Comparison of ENCODE assay signal across 20 cellular contexts in genomic region chr15:29207027-29207757, GRCh38.
"Had no signal": no experiment of that assay in that cellular context is flagged by ENCODE, and none has a peak within 500 bp of the region (broad histone marks: within the 10 kb centered on the region; RNA-seq: fewer than 3 reads in every experiment).

No MANE protein-coding gene starts in this region.

- ATAC-seq: Panc1, Right ventricle myocardium inferior, SK-N-SH treated with all-trans-retinoic acid at 6 μM for 48 hours had no signal

- H3K4me3 ChIP-seq: MG63, SJCRH30 had no signal

- H3K27me3 ChIP-seq: MG63 had no signal

- H3K36me3 ChIP-seq: MG63, SJCRH30 had no signal

- H3K27ac ChIP-seq: HL-60, SJCRH30 had no signal

- H3K9me3 ChIP-seq: MG63, SJCRH30 had no signal

- DNase-seq: Karpas-422, KG1, MG63, NCI-H1105, NCI-H1417 treated with DMSO at 0.1 percent for 48 hours, NCI-H146, NCI-H1694 treated with DMSO at 0.1 percent for 48 hours, NCI-H1930, NCI-H2081, NCI-H2107, NCI-H2227 treated with DMSO at 0.1 percent for 48 hours, NCI-H524, NCI-H526 treated with DMSO at 0.1 percent for 48 hours, NCI-H748 treated with DMSO at 0.1 percent for 48 hours, SHP77 treated with DMSO at 0.1 percent for 48 hours, SJCRH30 had no signal
